Comparison of ENCODE assay signal across 12 cellular contexts in the genomic region with DNA sequence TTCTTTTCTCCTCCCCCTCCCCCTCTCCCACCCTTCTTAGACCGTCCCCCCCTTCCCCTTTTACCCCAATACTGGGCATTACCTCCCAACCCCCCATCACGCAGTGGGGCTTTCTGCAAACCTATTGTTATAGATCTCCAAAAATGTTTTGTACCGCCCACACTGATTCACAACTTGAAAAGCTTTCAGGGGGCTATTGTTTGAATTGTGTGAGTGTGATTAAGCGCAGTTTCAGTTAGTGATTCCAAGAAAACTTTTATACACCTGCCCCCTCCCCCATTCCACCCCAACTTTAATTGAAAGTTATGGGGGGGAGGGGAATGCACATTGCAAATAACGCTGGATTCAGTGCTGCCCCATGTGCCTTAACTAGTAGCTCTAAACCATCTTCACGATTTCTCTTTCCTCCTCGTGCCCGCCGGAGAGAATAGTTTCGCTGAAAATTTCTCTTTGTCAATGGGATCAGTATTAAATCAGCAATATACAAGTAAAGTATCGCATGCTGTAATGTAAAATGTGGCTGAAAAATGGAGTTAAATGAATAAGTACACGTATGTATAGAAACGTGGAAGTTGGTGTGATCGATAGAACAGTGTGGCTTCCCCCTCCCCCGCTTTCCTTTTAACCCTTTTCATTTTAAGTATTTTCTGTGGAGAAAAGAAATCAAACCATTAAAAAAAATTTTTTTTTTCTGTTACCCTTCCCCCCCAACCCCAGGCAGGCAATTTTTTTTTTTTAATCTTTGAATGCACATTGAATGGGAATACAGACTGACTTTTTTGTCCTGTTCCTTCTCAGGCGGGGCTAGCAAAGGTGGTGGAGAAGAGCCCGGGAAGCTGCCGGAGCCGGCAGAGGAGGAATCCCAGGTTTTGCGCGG. TPM values are rescaled to one million over a fixed set of nuclear protein-coding genes. Genes with fewer than 3 reads are reported as not detected.
DNase-seq lines count a peak whose midpoint lies in the region; ATAC-seq and TF ChIP-seq lines count a peak whose summit lies in the region.
"Had no signal": no experiment of that assay in that cellular context is flagged by ENCODE, and none has a peak within 500 bp of the region (broad histone marks: within the 10 kb centered on the region; RNA-seq: fewer than 3 reads in every experiment).

No MANE protein-coding gene starts in this region.

- no peak overlapping the region for H4K8ac ChIP-seq in neuronal stem cell (ENCODE audit: low read depth, low read length)

- no peak overlapping the region for H3K4ac ChIP-seq in neuronal stem cell (ENCODE audit: low read length)

- H3K36me3 ChIP-seq in neuronal stem cell (replicated peaks in 1 of 2; ENCODE audit: control insufficient read depth in 2 of 2, insufficient read depth in 2 of 2, low read length in 2 of 2), result peaks cover 0 to 20% of the 10 kb centered on the region in 2 donors
- H3K36me3 ChIP-seq: ascending aorta had no signal

- peaks cover 2% of the 10 kb centered on the region for H3K79me1 ChIP-seq in neuronal stem cell (ENCODE audit: low read depth, low read length)

- no peak overlapping the region for H3K18ac ChIP-seq in neuronal stem cell (ENCODE audit: low read length)

- H3K4me1 ChIP-seq in neuronal stem cell (ENCODE audit: control insufficient read depth in 2 of 2, insufficient read depth in 1 of 2, low read depth in 1 of 2, low read length in 2 of 2), result peaks cover 0 to 9% of the 10 kb centered on the region in 2 donors
- H3K4me1 ChIP-seq: ascending aorta had no signal

- no peak for TF ChIP-seq CTCF in brain (conservative IDR thresholded peaks at IDR 0.05)

- no peak overlapping the region for H2BK12ac ChIP-seq in neuronal stem cell (ENCODE audit: low read length)

- H3K4me3 ChIP-seq in neuronal stem cell (ENCODE audit: low read length in 2 of 2), result peak overlapping the region; percentile 73 to 89
- H3K4me3 ChIP-seq: ascending aorta had no signal

- peak overlapping the region; percentile 80 to 94 (median 90) for H3K4me3 Mint-ChIP-seq in brain
- H3K4me3 Mint-ChIP-seq: stimulated activated memory B cell treated with anti-CD40 and anti-IgM and Interleukin-4, amounts not matched to agents 10 μg/mL and 1 μg/mL and 100 μg/mL, for 72 hours had no signal

- no peak overlapping the region for H3K9ac ChIP-seq in neuronal stem cell (ENCODE audit: low read depth, low read length, poor library complexity)

- H4K91ac ChIP-seq in neuronal stem cell (ENCODE audit: low read depth, low read length, poor library complexity), result no peak overlapping the region

- peaks cover 64% of the 10 kb centered on the region for H3K27me3 Mint-ChIP-seq in brain

- H2BK15ac ChIP-seq in neuronal stem cell (ENCODE audit: low read length), result no peak overlapping the region

- WGBS in neuronal stem cell (ENCODE audit: extremely low coverage in 2 of 2, insufficient read length in 2 of 2, insufficient replicate concordance in 1 of 2), 2 donors, result no CpG with 5 or more reads among the region's 21 CpGs

- DNase-seq in SIG-M5 treated with dmso at 0.1 percent for 504 hours (lab: John Stamatoyannopoulos, UW; ENCODE audit: unreplicated experiment), result peak; percentile 77
- no peak for DNase-seq in SIG-M5 (lab: John Stamatoyannopoulos, UW)
- DNase-seq in NCI-H69 (lab: John Stamatoyannopoulos, UW), result peak; percentile 92
- peak; percentile 83 for DNase-seq in neuronal stem cell (ENCODE audit: low spot score)
- DNase-seq in NCI-H1417 (lab: John Stamatoyannopoulos, UW), result no peak
- DNase-seq: activated CD4-positive, CD25-positive, alpha-beta regulatory T cell treated with anti-CD3 and anti-CD28 coated beads, Interleukin-2, amount 50 U/mL, for 72 hours; KG1 had no signal

- peak overlapping the region; percentile 48 for H2AFZ ChIP-seq in neuronal stem cell (ENCODE audit: low read length)

- H3K27ac Mint-ChIP-seq in brain, result peak overlapping the region in 4 of 5 experiments; percentile 54 to 97 (median 79)
- H3K27ac Mint-ChIP-seq: stimulated activated memory B cell treated with anti-CD40 and anti-IgM and Interleukin-4, amounts not matched to agents 10 μg/mL and 1 μg/mL and 100 μg/mL, for 72 hours had no signal

- ATAC-seq in HG03135 (IDR thresholded peaks at IDR 0.05; ENCODE audit: unreplicated experiment), result no peak
- no peak for ATAC-seq in GM18907 (IDR thresholded peaks at IDR 0.05; ENCODE audit: unreplicated experiment)
- ATAC-seq: stimulated activated memory B cell treated with anti-CD40 and anti-IgM and Interleukin-4, amounts not matched to agents 10 μg/mL and 1 μg/mL and 100 μg/mL, for 72 hours had no signal

- H2AK5ac ChIP-seq in neuronal stem cell (ENCODE audit: low read depth, low read length), result no peak overlapping the region

- H2BK5ac ChIP-seq in neuronal stem cell (ENCODE audit: low read length), result no peak overlapping the region

- peak overlapping the region; percentile 48 for H3K4me2 ChIP-seq in neuronal stem cell (ENCODE audit: insufficient read depth, low read length, poor library complexity, severe bottlenecking)

- peaks cover 0 to 8% of the 10 kb centered on the region in 2 donors for H3K9me3 ChIP-seq in neuronal stem cell (replicated peaks in 1 of 2; ENCODE audit: control insufficient read depth in 2 of 2, insufficient read depth in 1 of 2, low read depth in 1 of 2, low read length in 2 of 2)
- H3K9me3 ChIP-seq: ascending aorta had no signal

- H3K4me1 Mint-ChIP-seq in brain, result peaks cover 50% of the 10 kb centered on the region

- peaks cover 5% of the 10 kb centered on the region for H3K36me3 Mint-ChIP-seq in brain
- H3K36me3 Mint-ChIP-seq: stimulated activated memory B cell treated with anti-CD40 and anti-IgM and Interleukin-4, amounts not matched to agents 10 μg/mL and 1 μg/mL and 100 μg/mL, for 72 hours had no signal

- no peaks in the 10 kb centered on the region for H3K27me3 ChIP-seq in neuronal stem cell (ENCODE audit: control insufficient read depth in 3 of 3, insufficient read depth in 3 of 3, low read depth in 1 of 3, low read length in 3 of 3)
- H3K27me3 ChIP-seq: ascending aorta had no signal

- H2BK120ac ChIP-seq in neuronal stem cell (ENCODE audit: low read depth, low read length), result no peak overlapping the region

- H3K23ac ChIP-seq in neuronal stem cell (ENCODE audit: low read depth, low read length, poor library complexity), result no peak overlapping the region

- H3K14ac ChIP-seq in neuronal stem cell (ENCODE audit: low read length), result no peak overlapping the region

- H3K9me3 Mint-ChIP-seq in brain, result peaks cover 0 to 8% (median 0%) of the 10 kb centered on the region in 5 experiments

- H3K27ac ChIP-seq in neuronal stem cell (replicated peaks; ENCODE audit: low read length), result peak overlapping the region; percentile 96
- H3K27ac ChIP-seq: ascending aorta had no signal

RNA-seq across cellular contexts. Expression of gene LIN28B, which starts 0.6 kb away (rescaled TPM):
- not detected for polyA plus RNA-seq in brain (ENCODE audit: insufficient read depth, low read depth, low replicate concordance)
- polyA plus RNA-seq in neuronal stem cell (2013, experiment 1 of 2), result 84.6 TPM
- polyA plus RNA-seq in neuronal stem cell (2013, experiment 2 of 2), result 86.2 TPM

Comparison
In these comparisons a context has a peak if more than half of its experiments do, and no peak if none do; other contexts are left out.
1. DNase-seq: peak in SIG-M5 treated with dmso at 0.1 percent for 504 hours (single experiment), NCI-H69 (single experiment) and neuronal stem cell (single experiment); none in SIG-M5 (single experiment) and NCI-H1417 (0 of 3).